Comparison of ENCODE assay signal across 8 cellular contexts in genomic region chr6:43070028-43070632, GRCh38. TPM values are rescaled to one million over a fixed set of nuclear protein-coding genes. Genes with fewer than 3 reads are reported as not detected.
DNase-seq lines count a peak whose midpoint lies in the region; ATAC-seq, FAIRE-seq and TF ChIP-seq lines count a peak whose summit lies in the region.

No MANE protein-coding gene starts in this region.

- no peaks in the 10 kb centered on the region for H3K9me3 ChIP-seq in CD4-positive, alpha-beta memory T cell (ENCODE audit: control insufficient read depth in 1 of 2, low read length in 2 of 2)

- FAIRE-seq in GM12892 (lab: Jason Lieb, UNC): no peak

- peaks cover 42 to 57% of the 10 kb centered on the region in 2 donors for H3K36me3 Mint-ChIP-seq in CD4-positive, alpha-beta memory T cell
- H3K36me3 Mint-ChIP-seq in MCF 10A (ENCODE audit: insufficient read depth, unreplicated experiment): peaks cover 35% of the 10 kb centered on the region
- H3K36me3 Mint-ChIP-seq in memory B cell: peaks cover 38% of the 10 kb centered on the region

- no peaks in the 10 kb centered on the region for H3K36me3 ChIP-seq in CD4-positive, alpha-beta memory T cell (ENCODE audit: insufficient read depth, low read length)

- no peaks in the 10 kb centered on the region for H3K4me1 Mint-ChIP-seq in CD4-positive, alpha-beta memory T cell
- no peaks in the 10 kb centered on the region for H3K4me1 Mint-ChIP-seq in MCF 10A (ENCODE audit: insufficient read depth, unreplicated experiment)
- H3K4me1 Mint-ChIP-seq in memory B cell: no peaks in the 10 kb centered on the region

- no peak overlapping the region for H3K4me3 ChIP-seq in CD4-positive, alpha-beta memory T cell (ENCODE audit: low read length in 2 of 2)

- no peak overlapping the region for H3K27ac ChIP-seq in CD4-positive, alpha-beta memory T cell (ENCODE audit: low read depth, low read length)

- BruUV-seq in MCF 10A (replicated peaks; lab: Mats Ljungman, UMichigan): no TSS peak

- DNase-seq in CD4-positive, alpha-beta memory T cell: peak in 4 of 5 donors; percentile 25 to 33 (median 27)
- peak; percentile 61 for DNase-seq in GM12892 (ENCODE audit: insufficient read length)
- peak; percentile 82 for DNase-seq in NCI-H69 (lab: John Stamatoyannopoulos, UW)
- DNase-seq in MCF 10A (ENCODE audit: unreplicated experiment): peak; percentile 65
- DNase-seq in memory B cell (ENCODE audit: low spot score in 2 of 2): no peak
- no peak for DNase-seq in HPDE6-E6E7 (ENCODE audit: extremely low spot score)
- no peak for DNase-seq in globus pallidus (ENCODE audit: low spot score)

- peaks cover 0 to 2% of the 10 kb centered on the region in 2 donors for H3K27me3 Mint-ChIP-seq in CD4-positive, alpha-beta memory T cell
- H3K27me3 Mint-ChIP-seq in MCF 10A (ENCODE audit: insufficient read depth, unreplicated experiment) (no peaks in the 10 kb centered on the region), memory B cell (no peaks in the 10 kb centered on the region)

- no peak for TF ChIP-seq POLR2A in GM12892 (IDR thresholded peaks at IDR 0.05; ENCODE audit: low read depth, low read length)

- H3K27ac Mint-ChIP-seq in CD4-positive, alpha-beta memory T cell: peak overlapping the region in 2 of 7 donors; percentile 41 to 64
- peak overlapping the region; percentile 75 for H3K27ac Mint-ChIP-seq in MCF 10A (ENCODE audit: low read depth, unreplicated experiment)
- H3K27ac Mint-ChIP-seq in memory B cell: no peak overlapping the region

- ATAC-seq in memory B cell (ENCODE audit: low read depth) (peak; percentile 68), GM19452 (IDR thresholded peaks at IDR 0.05; ENCODE audit: unreplicated experiment) (no peak)

- intact Hi-C loops in CD4-positive, alpha-beta memory T cell (cut with micrococcal nuclease): no loop called here
- intact Hi-C loops in MCF 10A (cut with micrococcal nuclease): loop anchor here (1.0 kb wide), 3 partner anchors 60 to 169 kb away; no protein-coding TSS in a partner anchor

- H3K27me3 ChIP-seq in CD4-positive, alpha-beta memory T cell (ENCODE audit: insufficient read depth, low read length): no peaks in the 10 kb centered on the region

- CTCF ChIA-PET in CD4-positive, alpha-beta memory T cell (lab: Charles Lee; ENCODE audit: partially characterized antibody): interaction anchor here (1.1 kb wide), 1 partner anchor 74 kb away, joined by 5 read pairs; no protein-coding TSS in a partner anchor
- CTCF ChIA-PET in MCF 10A (lab: Yijun Ruan, JAX): interaction anchor here (0.6 to 2.2 kb wide), 13 partner anchors 9 to 352 kb away, joined by 3 to 18 read pairs (median 4); partner anchors contain the start of genes KLC4, MRPL2 and RRP36

- no peaks in the 10 kb centered on the region for H3K4me1 ChIP-seq in CD4-positive, alpha-beta memory T cell (ENCODE audit: insufficient read depth, low read length)

- TF ChIP-seq CTCF in MCF 10A (IDR thresholded peaks at IDR 0.05; ENCODE audit: unreplicated experiment): peak; percentile 62

- POLR2A ChIA-PET in CD4-positive, alpha-beta memory T cell (lab: Charles Lee; ENCODE audit: partially characterized antibody): no interaction called here
- POLR2A ChIA-PET in MCF 10A (lab: Yijun Ruan, JAX): interaction anchor here (0.7 to 1.5 kb wide), 2 partner anchors 11 to 15 kb away, joined by 3 read pairs; partner anchors contain the start of genes KLC4 and MRPL2

- no peak overlapping the region for H3K4me3 Mint-ChIP-seq in CD4-positive, alpha-beta memory T cell
- H3K4me3 Mint-ChIP-seq in MCF 10A (ENCODE audit: unreplicated experiment) (no peak overlapping the region), memory B cell (no peak overlapping the region)

- H3K9me3 Mint-ChIP-seq in CD4-positive, alpha-beta memory T cell: no peaks in the 10 kb centered on the region
- no peaks in the 10 kb centered on the region for H3K9me3 Mint-ChIP-seq in MCF 10A (ENCODE audit: unreplicated experiment)
- no peaks in the 10 kb centered on the region for H3K9me3 Mint-ChIP-seq in memory B cell

RNA-seq across cellular contexts. Expression of gene PTK7, which starts 6.0 kb away (rescaled TPM):
- under 1 TPM; 0.26 to 0.42 TPM for total RNA-seq in CD4-positive, alpha-beta memory T cell
- polyA plus RNA-seq in CD4-positive, alpha-beta memory T cell: under 1 TPM in 1 of 2 donors, not detected in 1; 0.08 TPM
- 0.83 TPM for polyA plus RNA-seq in GM12892 (2012; ENCODE audit: missing spikeins)
- total RNA-seq in MCF 10A (2022): 42.6 and 48.4 TPM in 2 replicates

RNA-seq across cellular contexts. Expression of gene KLC4, which starts 10.7 kb away (rescaled TPM):
- 10 to 100 TPM; 51.6 to 57.0 TPM for total RNA-seq in CD4-positive, alpha-beta memory T cell
- 10 to 100 TPM in 1 of 2 donors, 1 to 10 TPM in 1; 9.7 to 11.5 TPM for polyA plus RNA-seq in CD4-positive, alpha-beta memory T cell
- 13.5 TPM for polyA plus RNA-seq in GM12892 (2012; ENCODE audit: missing spikeins)
- total RNA-seq in MCF 10A (2022): 17.5 and 23.4 TPM in 2 replicates

RNA-seq across cellular contexts. Expression of gene MRPL2, which starts 10.9 kb away (rescaled TPM):
- 10 to 100 TPM; 55.3 to 56.5 TPM for total RNA-seq in CD4-positive, alpha-beta memory T cell
- 10 to 100 TPM; 37.9 to 51.6 TPM for polyA plus RNA-seq in CD4-positive, alpha-beta memory T cell
- 32.5 TPM for polyA plus RNA-seq in GM12892 (2012; ENCODE audit: missing spikeins)
- total RNA-seq in MCF 10A (2022): 155 and 174 TPM in 2 replicates

RNA-seq across cellular contexts. Expression of gene CUL7, which starts 16.5 kb away (rescaled TPM):
- 10 to 100 TPM; 13.7 to 13.9 TPM for total RNA-seq in CD4-positive, alpha-beta memory T cell
- 1 to 10 TPM; 2.1 to 3.8 TPM for polyA plus RNA-seq in CD4-positive, alpha-beta memory T cell
- polyA plus RNA-seq in GM12892 (2012; ENCODE audit: missing spikeins): 11.7 TPM
- total RNA-seq in MCF 10A (2022): 22.7 and 31.4 TPM in 2 replicates

RNA-seq across cellular contexts. Expression of gene RRP36, which starts 48.7 kb away (rescaled TPM):
- 10 to 100 TPM; 56.5 to 58.7 TPM for total RNA-seq in CD4-positive, alpha-beta memory T cell
- 10 to 100 TPM; 65.5 to 77.0 TPM for polyA plus RNA-seq in CD4-positive, alpha-beta memory T cell
- 42.5 TPM for polyA plus RNA-seq in GM12892 (2012; ENCODE audit: missing spikeins)
- 72.8 and 80.4 TPM in 2 replicates for total RNA-seq in MCF 10A (2022)

Comparison
In these comparisons a context has a peak if more than half of its experiments do, and no peak if none do; other contexts are left out.
1. DNase-seq: peak in CD4-positive, alpha-beta memory T cell (4 of 5), GM12892 (single experiment), NCI-H69 (single experiment) and MCF 10A (single experiment); none in memory B cell (0 of 2), HPDE6-E6E7 (single experiment) and globus pallidus (single experiment).
2. RNA of gene PTK7, which starts 6.0 kb away (total RNA-seq): 42.6 to 48.4 TPM in MCF 10A; 0.26 to 0.42 TPM in CD4-positive, alpha-beta memory T cell; every median in the first group is over 10 times any median in the second.